ENCODE assay signal across 22 cellular contexts in genomic region chr10:117596666-117597065, GRCh38. TPM values are rescaled to one million over a fixed set of nuclear protein-coding genes. Genes with fewer than 3 reads are reported as not detected.
DNase-seq lines count a peak whose midpoint lies in the region; ATAC-seq and FAIRE-seq lines count a peak whose summit lies in the region.
"Had no signal": no experiment of that assay in that cellular context is flagged by ENCODE, and none has a peak within 500 bp of the region (broad histone marks: within the 10 kb centered on the region; RNA-seq: fewer than 3 reads in every experiment).

No MANE protein-coding gene starts in this region.

- H3K27ac ChIP-seq in mesodermal cell (ENCODE audit: low read depth, low read length, severe bottlenecking) = peak overlapping the region; percentile 18
- H3K27ac ChIP-seq: BLaER1 treated with 17β-estradiol and CSF1 and Interleukin-3, amounts not matched to agents 10 nM and 100 nM; Peyer's patch had no signal

- DNase-seq in GM04503 (ENCODE audit: low read depth) (peak; percentile 3), T1000 (lab: John Stamatoyannopoulos, UW) (peak; percentile 29), urothelium cell line (ENCODE audit: low spot score) (no peak), G401 (ENCODE audit: low spot score) (no peak)
- DNase-seq in stimulated activated CD4-positive, alpha-beta T cell treated with anti-CD3 and anti-CD28 coated beads, Interleukin-12 subunit alpha, Interleukin-12 subunit beta, amount 100 ng/mL, for 4 hours = no peak
- DNase-seq: CD4-positive, alpha-beta memory T cell; KG1; NCI-H1105; NCI-H146; NCI-H2029; NCI-H226; NCI-H510A treated with DMSO at 0.1 percent for 48 hours; NCI-H748 treated with DMSO at 0.1 percent for 48 hours; Peyer's patch had no signal

- FAIRE-seq in urothelium cell line (lab: Jason Lieb, UNC) = no peak
- FAIRE-seq: GM12878, HTR-8/SVneo had no signal

- H3K9me3 ChIP-seq in mesodermal cell (ENCODE audit: control insufficient read depth, low read length) = no peaks in the 10 kb centered on the region
- H3K9me3 ChIP-seq: HAP-1, Peyer's patch had no signal

- H3K4me1 ChIP-seq in mesodermal cell (ENCODE audit: control insufficient read depth, insufficient read depth, low read length, poor library complexity, severe bottlenecking) = no peaks in the 10 kb centered on the region
- H3K4me1 ChIP-seq: BLaER1 treated with 17β-estradiol and CSF1 and Interleukin-3, amounts not matched to agents 10 nM and 100 nM; HAP-1; Peyer's patch had no signal

- 86 to 91% methylated on average over 5 of the region's 5 CpGs for WGBS in mesodermal cell (ENCODE audit: insufficient coverage in 2 of 2), 2 experiments

- ATAC-seq in HG03175 (IDR thresholded peaks at IDR 0.05; ENCODE audit: unreplicated experiment) = no peak
- ATAC-seq: GM12878, GM23338 had no signal

- no peak overlapping the region for H3K4me3 ChIP-seq in mesodermal cell (ENCODE audit: extremely low read depth, insufficient read depth, low read length, poor library complexity, severe bottlenecking)
- H3K4me3 ChIP-seq: BLaER1 treated with 17β-estradiol and CSF1 and Interleukin-3, amounts not matched to agents 10 nM and 100 nM; GM12878; GM23338; HAP-1; Peyer's patch had no signal

- in situ Hi-C loops in G401 (cut with HindIII; ENCODE audit: low sequenced_read_pairs) = no loop called here

- no peaks in the 10 kb centered on the region for H3K36me3 ChIP-seq in mesodermal cell (ENCODE audit: control insufficient read depth, insufficient read depth, low read length)
- H3K36me3 ChIP-seq: BLaER1 treated with 17β-estradiol and CSF1 and Interleukin-3, amounts not matched to agents 10 nM and 100 nM; HAP-1; Peyer's patch had no signal

RNA-seq across cellular contexts. Expression of gene EMX2, which starts 54.1 kb away (rescaled TPM):
- polyA plus RNA-seq in mesodermal cell (2013, experiment 1 of 2) = not detected
- 0.20 TPM for polyA plus RNA-seq in mesodermal cell (2013, experiment 2 of 2)
- total RNA-seq in G401 (2014; rRNA removed; shearing (Covaris generic)) = not detected in 2 replicates
- total RNA-seq: CD4-positive, alpha-beta memory T cell; GM12878; GM23338; Peyer's patch; SK-MEL-5 had no signal
- polyA plus RNA-seq: CD4-positive, alpha-beta memory T cell; GM23338 had no signal

Comparison
In these comparisons a context has a peak if more than half of its experiments do, and no peak if none do; other contexts are left out.
1. DNase-seq: peak in GM04503 (single experiment) and T1000 (single experiment); none in urothelium cell line (single experiment), G401 (single experiment) and stimulated activated CD4-positive, alpha-beta T cell treated with anti-CD3 and anti-CD28 coated beads, Interleukin-12 subunit alpha, Interleukin-12 subunit beta, amount 100 ng/mL, for 4 hours (single experiment).